In the genomic region with DNA sequence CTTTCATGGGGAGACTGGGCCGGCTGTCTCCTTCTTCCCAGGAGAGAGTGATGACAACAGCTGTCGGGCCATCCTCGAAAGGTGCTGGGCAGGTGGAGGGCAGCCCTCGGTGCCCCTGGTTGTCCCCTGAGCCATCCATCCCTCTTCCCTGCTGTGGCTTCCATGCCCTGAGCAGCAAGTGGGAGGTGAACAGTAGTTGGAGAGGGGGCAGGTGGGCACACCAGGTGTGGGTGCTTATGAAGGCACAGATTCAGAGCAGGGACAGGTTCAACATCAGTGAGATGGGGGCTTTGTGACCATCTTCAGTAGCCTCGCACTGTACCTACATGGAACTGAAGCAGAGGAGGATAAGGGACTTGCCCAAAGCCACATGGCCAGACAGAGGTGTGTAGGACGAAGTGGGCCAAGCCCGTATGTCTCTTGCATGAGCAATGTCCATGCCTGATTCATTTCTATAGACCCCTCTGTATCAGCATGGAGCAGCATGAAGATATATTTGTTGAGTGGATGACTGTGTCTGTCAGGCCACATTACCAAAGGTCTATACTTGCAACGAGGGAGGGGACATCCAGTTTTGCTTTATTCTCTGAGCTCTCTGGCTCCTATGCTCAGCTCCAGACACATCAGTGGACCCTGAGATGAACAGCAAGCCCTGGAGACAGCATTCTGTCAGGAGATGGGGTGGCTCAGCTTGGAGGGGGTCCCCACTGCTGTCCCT, we compare ENCODE assay signal across 22 cellular contexts.
"Had no signal": no experiment of that assay in that cellular context is flagged by ENCODE, and none has a peak within 500 bp of the region (broad histone marks: within the 10 kb centered on the region; RNA-seq: fewer than 3 reads in every experiment).

No MANE protein-coding gene starts in this region.

- H3K4me3 ChIP-seq: colonic mucosa, ovary, right atrium auricular region, sigmoid colon, skin epidermis, stomach, transverse colon had no signal

- H3K27ac Mint-ChIP-seq: endodermal cell; naive thymus-derived CD4-positive, alpha-beta T cell; nephron progenitor cell had no signal

- H3K27me3 ChIP-seq: ovary, right atrium auricular region had no signal

- H3K36me3 ChIP-seq: colonic mucosa, heart left ventricle, neutrophil, ovary, right atrium auricular region, sigmoid colon, stomach, thoracic aorta, transverse colon had no signal

- H3K27ac ChIP-seq: colonic mucosa, heart left ventricle, neutrophil, ovary, right atrium auricular region, sigmoid colon, skin epidermis, stomach, thoracic aorta, transverse colon had no signal

- H3K4me3 Mint-ChIP-seq: endodermal cell, nephron progenitor cell had no signal

- H3K9me3 Mint-ChIP-seq: endodermal cell had no signal

- H3K4me1 Mint-ChIP-seq: endodermal cell had no signal

- FAIRE-seq: endothelial cell of umbilical vein had no signal

- H3K4me1 ChIP-seq: colonic mucosa had no signal

- H3K36me3 Mint-ChIP-seq: naive thymus-derived CD4-positive, alpha-beta T cell had no signal

- H3K9me3 ChIP-seq: colonic mucosa, heart left ventricle, neutrophil, ovary, right atrium auricular region, sigmoid colon, stomach, thoracic aorta, transverse colon had no signal

- DNase-seq: colonic mucosa; effector CD4-positive, alpha-beta T cell; endodermal cell; erythroblast; foreskin melanocyte; hippocampal formation; left colon; left ventricle myocardium superior; naive thymus-derived CD4-positive, alpha-beta T cell; nephron progenitor cell; ovary; sigmoid colon; stimulated activated CD4-positive, alpha-beta T cell treated with anti-CD3 and anti-CD28 coated beads, Interleukin-2, amount 100 ng/mL, for 24 hours; stimulated activated naive CD4-positive, alpha-beta T cell; stomach; transverse colon had no signal
